18 cellular contexts compared by ENCODE assay signal in the genomic region with DNA sequence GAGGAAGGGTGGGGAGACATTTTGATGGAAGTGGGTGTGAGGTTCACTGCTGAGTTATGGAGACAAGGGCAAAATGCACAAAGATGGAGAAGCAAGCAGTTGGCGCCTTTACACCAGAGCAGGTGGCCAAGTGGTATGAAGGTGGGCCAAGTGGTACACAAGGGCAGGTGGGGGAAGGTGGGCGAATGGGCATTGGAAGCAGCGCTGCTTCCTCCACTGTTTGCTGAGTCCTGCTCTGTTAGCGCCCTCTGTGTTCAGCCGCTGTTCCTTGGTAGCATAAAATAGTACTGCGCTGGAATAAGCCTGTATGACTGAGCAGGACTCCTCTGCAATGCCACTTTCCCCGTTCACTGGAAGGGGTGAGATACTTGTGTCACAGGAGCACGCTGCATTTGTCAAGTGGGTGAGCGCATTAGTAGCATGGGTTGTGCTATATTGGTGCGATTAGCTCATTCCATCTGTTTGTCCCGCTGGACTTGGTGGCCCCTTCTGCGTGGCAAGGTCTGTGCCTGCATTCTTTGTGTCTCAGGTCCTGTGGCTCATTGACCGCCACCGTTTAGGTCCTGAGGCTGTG.
DNase-seq lines count a peak whose midpoint lies in the region; FAIRE-seq and TF ChIP-seq lines count a peak whose summit lies in the region.
"Had no signal": no experiment of that assay in that cellular context is flagged by ENCODE, and none has a peak within 500 bp of the region (broad histone marks: within the 10 kb centered on the region; RNA-seq: fewer than 3 reads in every experiment).

No MANE protein-coding gene starts in this region.

- DNase-seq in activated effector memory CD4-positive, alpha-beta T cell treated with anti-CD3 and anti-CD28 coated beads, Interleukin-2, amount 50 U/mL, for 16 hours = peak; percentile 38
- no peak for DNase-seq in activated effector memory CD4-positive, alpha-beta T cell treated with Interleukin-2 at 50 U/mL for 16 hours
- no peak for DNase-seq in Karpas-422
- DNase-seq in bronchial epithelial cell (ENCODE audit: low read depth) = no peak
- DNase-seq in neural progenitor cell (ENCODE audit: low spot score) = no peak
- no peak for DNase-seq in NAMALWA (ENCODE audit: low spot score)
- DNase-seq in activated CD4-positive, alpha-beta T cell treated with anti-CD3 and anti-CD28 coated beads, Interleukin-2, amount 50 U/mL, for 48 hours = no peak
- no peak for DNase-seq in CD14-positive monocyte (ENCODE audit: low spot score)
- DNase-seq: AML-193; DMS153; H9; MG63; NCI-H1092 treated with DMSO at 0.1 percent for 48 hours; NCI-H1694; NK-92 treated with Interleukin-12 subunit alpha and Interleukin-12 subunit beta, amount 100 ng/mL, for 24 hours; SJCRH30 had no signal

- H3K4me3 ChIP-seq in Karpas-422 (ENCODE audit: low read length) (0 out of 2 replicates have a peak overlapping the region, but pooled peaks have one; percentile 22), bronchial epithelial cell (ENCODE audit: low read depth, low read length) (no peak overlapping the region), neural progenitor cell (no peak overlapping the region)
- H3K4me3 ChIP-seq: MG63, SJCRH30 had no signal

- H3K4me3 Mint-ChIP-seq in neural progenitor cell (no peak overlapping the region), CD14-positive monocyte (no peak overlapping the region)
- H3K4me3 Mint-ChIP-seq: H9 had no signal

- H3K9me3 Mint-ChIP-seq in neural progenitor cell (no peaks in the 10 kb centered on the region), CD14-positive monocyte (peaks cover 0 to 2% (median 0%) of the 10 kb centered on the region in 7 donors)
- H3K9me3 Mint-ChIP-seq: H9 had no signal

- no peaks in the 10 kb centered on the region for H3K9me2 ChIP-seq in Karpas-422 (replicated peaks; ENCODE audit: insufficient read depth, low read length)

- H3K9ac ChIP-seq in Karpas-422 (ENCODE audit: low read length) (peak overlapping the region; percentile 68), neural progenitor cell (no peak overlapping the region)

- TF ChIP-seq CTCF in bronchial epithelial cell (IDR thresholded peaks at IDR 0.05; ENCODE audit: insufficient read depth, low read length, severe bottlenecking) (no peak), neural progenitor cell (IDR thresholded peaks at IDR 0.05) (no peak), CD14-positive monocyte (IDR thresholded peaks at IDR 0.05) (no peak)

- H3K36me3 ChIP-seq in Karpas-422 (ENCODE audit: insufficient read depth, low read length) (peaks cover 14% of the 10 kb centered on the region; the same call in 1 of the 2 replicates), bronchial epithelial cell (ENCODE audit: control insufficient read depth, insufficient read depth, low read length) (no peaks in the 10 kb centered on the region), neural progenitor cell (no peaks in the 10 kb centered on the region)
- H3K36me3 ChIP-seq: MG63, SJCRH30 had no signal

- H3K79me2 ChIP-seq in Karpas-422 (ENCODE audit: low read length) (peaks cover 82% of the 10 kb centered on the region), neural progenitor cell (ENCODE audit: low read depth) (no peaks in the 10 kb centered on the region)

- H3K36me3 Mint-ChIP-seq in neural progenitor cell (no peaks in the 10 kb centered on the region), CD14-positive monocyte (no peaks in the 10 kb centered on the region)

- intact Hi-C loops in CD14-positive monocyte (cut with micrococcal nuclease) = no loop called here

- peaks cover 34% of the 10 kb centered on the region for H3K4me1 Mint-ChIP-seq in neural progenitor cell
- peaks cover 2% of the 10 kb centered on the region for H3K4me1 Mint-ChIP-seq in CD14-positive monocyte

- H3K4me2 ChIP-seq in Karpas-422 (ENCODE audit: low read depth, low read length, poor library complexity, severe bottlenecking) = peak overlapping the region; percentile 57
- no peak overlapping the region for H3K4me2 ChIP-seq in neural progenitor cell

- no peaks in the 10 kb centered on the region for H3K27me3 ChIP-seq in Karpas-422 (ENCODE audit: low read length)
- H3K27me3 ChIP-seq in bronchial epithelial cell (ENCODE audit: control insufficient read depth, insufficient read depth, low read length) = peaks cover 2% of the 10 kb centered on the region
- no peaks in the 10 kb centered on the region for H3K27me3 ChIP-seq in neural progenitor cell
- H3K27me3 ChIP-seq: SJCRH30 had no signal

- no peaks in the 10 kb centered on the region for H3F3A ChIP-seq in neural progenitor cell (ENCODE audit: low read depth)

- peaks cover 15% of the 10 kb centered on the region for H3K27me3 Mint-ChIP-seq in neural progenitor cell (ENCODE audit: insufficient read depth, low read depth)
- peaks cover 15 to 66% (median 34%) of the 10 kb centered on the region in 3 donors for H3K27me3 Mint-ChIP-seq in CD14-positive monocyte (ENCODE audit: low read depth in 3 of 3)

- no peak overlapping the region for H2AFZ ChIP-seq in Karpas-422 (ENCODE audit: low read length)
- no peak overlapping the region for H2AFZ ChIP-seq in neural progenitor cell (replicated peaks)

- FAIRE-seq in bronchial epithelial cell (lab: Jason Lieb, UNC) = peak; percentile 50
- FAIRE-seq: GM19239 had no signal

- H4K20me1 ChIP-seq in Karpas-422 (ENCODE audit: insufficient read depth, low read depth, low read length) (no peaks in the 10 kb centered on the region), neural progenitor cell (ENCODE audit: low read depth) (no peaks in the 10 kb centered on the region)

- peaks cover 99% of the 10 kb centered on the region for H3K4me1 ChIP-seq in Karpas-422 (ENCODE audit: low read length)
- H3K4me1 ChIP-seq in neural progenitor cell = peaks cover 4% of the 10 kb centered on the region
- H3K4me1 ChIP-seq: Caco-2, SJCRH30 had no signal

- H3K27ac Mint-ChIP-seq in neural progenitor cell = peak overlapping the region; percentile 65
- H3K27ac Mint-ChIP-seq in CD14-positive monocyte = peak overlapping the region in 1 of 7 donors; percentile 58

- H3K27ac ChIP-seq in Karpas-422 (ENCODE audit: low read length) = peak overlapping the region; percentile 94
- no peak overlapping the region for H3K27ac ChIP-seq in neural progenitor cell
- H3K27ac ChIP-seq: SJCRH30 had no signal

- no peaks in the 10 kb centered on the region for H3K9me3 ChIP-seq in Karpas-422 (ENCODE audit: low read length)
- H3K9me3 ChIP-seq in neural progenitor cell (ENCODE audit: low read depth) = no peaks in the 10 kb centered on the region
- H3K9me3 ChIP-seq: Caco-2, MG63, SJCRH30 had no signal
